8 cellular contexts compared by ENCODE assay signal in genomic region chr4:2008921-2009650, GRCh38. TPM values are rescaled to one million over a fixed set of nuclear protein-coding genes. Genes with fewer than 3 reads are reported as not detected.
DNase-seq lines count a peak whose midpoint lies in the region; ATAC-seq and TF ChIP-seq lines count a peak whose summit lies in the region.

Gene NELFA, minus strand, starts transcription at chr4:2008974. Its CDS starts 15 bp downstream, at chr4:2008959.

- peak in 1 of 2 donors; percentile 76 for TF ChIP-seq POLR2A in heart left ventricle (IDR thresholded peaks at IDR 0.05)
- peak; percentile 89 for TF ChIP-seq POLR2A in transverse colon (IDR thresholded peaks at IDR 0.05)

- H3K27me3 Mint-ChIP-seq in T-cell: no peaks in the 10 kb centered on the region

- WGBS in adipose tissue, 3 donors: 0 to 1% (median 1%) methylated on average over 94 to 95 of the region's 95 CpGs
- WGBS in heart left ventricle, 4 donors: 0% methylated on average over 22 to 95 of the region's 95 CpGs
- 0% methylated on average over 38 of the region's 95 CpGs; no CpG with 5 or more reads in 1 of the 2 donors for WGBS in transverse colon (ENCODE audit: low coverage in 1 of 2), 2 donors

- CTCF ChIA-PET in T-cell (lab: Charles Lee): interaction anchor here in 1 of 2 donors (0.6 kb wide), 1 partner anchor 453 kb away, joined by 5 read pairs; no protein-coding TSS in a partner anchor

- H3K4me1 Mint-ChIP-seq in T-cell: peaks cover 34 to 35% (median 35%) of the 10 kb centered on the region in 3 donors

- H3K27ac Mint-ChIP-seq in T-cell: peak within 1 kb of the TSS; percentile 95 to 96

- H3K36me3 Mint-ChIP-seq in T-cell: peaks cover 8% of the 10 kb centered on the region

- peak; percentile 83 for ATAC-seq in HG02840 (IDR thresholded peaks at IDR 0.05; ENCODE audit: low FRiP score, unreplicated experiment)
- ATAC-seq in T-cell (replicated peaks in 1 of 4): peak; percentile 81 to 90 (median 83)
- ATAC-seq in heart left ventricle: peak; percentile 86 to 97 (median 96)

- H3K9me3 Mint-ChIP-seq in T-cell: no peaks in the 10 kb centered on the region

- no peaks in the 10 kb centered on the region for H3K9me3 ChIP-seq in heart left ventricle
- no peaks in the 10 kb centered on the region for H3K9me3 ChIP-seq in transverse colon

- H3K4me3 ChIP-seq in heart left ventricle: peak within 1 kb of the TSS; percentile 60 to 100 (median 96)
- peak within 1 kb of the TSS; percentile 49 to 97 (median 78) for H3K4me3 ChIP-seq in transverse colon

- H3K27me3 ChIP-seq in heart left ventricle (no peaks in the 10 kb centered on the region), transverse colon (no peaks in the 10 kb centered on the region)

- H3K27ac ChIP-seq in adipose tissue (ENCODE audit: low read depth, low read length) (peak within 1 kb of the TSS; percentile 92), heart left ventricle (peak within 1 kb of the TSS; percentile 95 to 100 (median 99)), transverse colon (peak within 1 kb of the TSS; percentile 96 to 98 (median 96))

- POLR2A ChIA-PET in T-cell (lab: Charles Lee): interaction anchor here in 1 of 2 donors (0.6 kb wide), 1 partner anchor 229 kb away, joined by 3 read pairs; no protein-coding TSS in a partner anchor

- H3K4me1 ChIP-seq in heart left ventricle (peaks cover 0 to 32% (median 16%) of the 10 kb centered on the region in 12 donors), transverse colon (peaks cover 0 to 24% (median 15%) of the 10 kb centered on the region in 4 donors)

- H3K36me3 ChIP-seq in heart left ventricle (peaks cover 0 to 27% (median 5%) of the 10 kb centered on the region in 9 donors), transverse colon (peaks cover 0 to 3% (median 0%) of the 10 kb centered on the region in 4 donors)

- TF ChIP-seq EP300 in transverse colon (IDR thresholded peaks at IDR 0.05; ENCODE audit: low read depth): no peak

- intact Hi-C loops in heart left ventricle (cut with DNase I): no loop called here
- intact Hi-C loops in transverse colon (cut with DNase I; ENCODE audit: low total_unique reads): no loop called here

- peak; percentile 96 for DNase-seq in GM13976 (ENCODE audit: low spot score)
- peak; percentile 95 for DNase-seq in NCI-H1436 (lab: John Stamatoyannopoulos, UW)
- DNase-seq in T-cell: peak; percentile 90 to 97 (median 94)
- peak; percentile 95 to 97 (median 96) for DNase-seq in heart left ventricle
- DNase-seq in pons (ENCODE audit: low spot score): peak; percentile 94
- peak; percentile 97 for DNase-seq in transverse colon

- TF ChIP-seq CTCF in GM13976 (IDR thresholded peaks at IDR 0.05; ENCODE audit: borderline replicate concordance, control extremely low read depth, extremely low read depth, insufficient read depth, missing control alignments) (peak; percentile 30), heart left ventricle (IDR thresholded peaks at IDR 0.05) (peak in 11 of 12 donors; percentile 41 to 93 (median 60)), transverse colon (IDR thresholded peaks at IDR 0.05) (peak; percentile 37 to 89 (median 69))

- peak within 1 kb of the TSS; percentile 90 to 96 (median 90) for H3K4me3 Mint-ChIP-seq in T-cell

- in situ Hi-C loops in GM13976 (cut with MboI; ENCODE audit: low sequenced_read_pairs, unreplicated experiment) (no loop called here), transverse colon (cut with MboI; ENCODE audit: low pct_ligation_motif_present in 1 of 4, low pct_unique_long_range_greater_than_20kb in 1 of 4, low sequenced_read_pairs in 3 of 4) (no loop called here)

RNA-seq across cellular contexts. Expression of gene NELFA, which starts in this region (rescaled TPM):
- total RNA-seq in T-cell (10 to 100 TPM; 40.7 to 55.1 (median 46.2) TPM), heart left ventricle (10 to 100 TPM in 5 of 9 donors, 1 to 10 TPM in 4; 8.1 to 14.9 (median 10.3) TPM), transverse colon (10 to 100 TPM; 22.0 to 80.4 (median 31.8) TPM)
- polyA plus RNA-seq in adipose tissue (10 to 100 TPM; 13.5 to 20.5 (median 16.9) TPM), heart left ventricle (10 to 100 TPM; 10.4 to 12.8 TPM)

Comparison
In these comparisons a context has a peak if more than half of its experiments do, and no peak if none do; other contexts are left out.
1. Peak in every context shown above with its lines: DNase-seq, ATAC-seq, H3K4me3 ChIP-seq and H3K27ac ChIP-seq.